In the genomic region with DNA sequence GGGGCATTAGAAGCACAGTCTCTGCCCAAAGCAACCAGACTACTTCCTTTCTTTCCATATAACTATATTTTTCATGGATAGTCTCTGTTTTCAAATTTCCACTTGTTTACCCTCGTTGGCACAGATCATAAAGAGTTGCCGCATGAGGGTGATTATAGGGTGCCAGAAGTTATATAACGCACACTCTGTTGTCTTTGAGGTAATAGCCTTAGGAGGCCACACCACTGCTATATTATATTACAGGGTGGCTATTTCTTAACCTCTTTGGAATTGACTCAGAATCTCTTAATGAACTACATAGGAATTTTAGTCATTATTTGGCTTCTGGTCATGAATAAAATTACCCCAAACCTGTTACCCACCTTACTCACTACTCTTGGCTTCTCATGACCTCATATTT, we compare ENCODE assay signal across 9 cellular contexts. TPM values are rescaled to one million over a fixed set of nuclear protein-coding genes. Genes with fewer than 3 reads are reported as not detected.
"Had no signal": no experiment of that assay in that cellular context is flagged by ENCODE, and none has a peak within 500 bp of the region (broad histone marks: within the 10 kb centered on the region; RNA-seq: fewer than 3 reads in every experiment).

No MANE protein-coding gene starts in this region.

- ATAC-seq: HCT116, K562 had no signal

- H3K4me1 ChIP-seq: HAP-1 had no signal

- H3K4me3 ChIP-seq: HAP-1, K562 had no signal

- H3K9me3 Mint-ChIP-seq: HFFc6 had no signal

- H3K9me3 ChIP-seq: HAP-1 had no signal

- H3K27ac Mint-ChIP-seq: HFFc6 had no signal

- H3K36me3 ChIP-seq: HAP-1 had no signal

- H3K4me3 Mint-ChIP-seq: HFFc6 had no signal

- DNase-seq: GOT3, H7, HFFc6, IMR-90 had no signal

- FAIRE-seq: HTR-8/SVneo, K562 had no signal

RNA-seq across cellular contexts. Expression of gene KCNQ5, which starts 43.7 kb away (rescaled TPM):
- total RNA-seq: HT-29 had no signal
